Comparison of ENCODE assay signal across 8 cellular contexts in the genomic region with DNA sequence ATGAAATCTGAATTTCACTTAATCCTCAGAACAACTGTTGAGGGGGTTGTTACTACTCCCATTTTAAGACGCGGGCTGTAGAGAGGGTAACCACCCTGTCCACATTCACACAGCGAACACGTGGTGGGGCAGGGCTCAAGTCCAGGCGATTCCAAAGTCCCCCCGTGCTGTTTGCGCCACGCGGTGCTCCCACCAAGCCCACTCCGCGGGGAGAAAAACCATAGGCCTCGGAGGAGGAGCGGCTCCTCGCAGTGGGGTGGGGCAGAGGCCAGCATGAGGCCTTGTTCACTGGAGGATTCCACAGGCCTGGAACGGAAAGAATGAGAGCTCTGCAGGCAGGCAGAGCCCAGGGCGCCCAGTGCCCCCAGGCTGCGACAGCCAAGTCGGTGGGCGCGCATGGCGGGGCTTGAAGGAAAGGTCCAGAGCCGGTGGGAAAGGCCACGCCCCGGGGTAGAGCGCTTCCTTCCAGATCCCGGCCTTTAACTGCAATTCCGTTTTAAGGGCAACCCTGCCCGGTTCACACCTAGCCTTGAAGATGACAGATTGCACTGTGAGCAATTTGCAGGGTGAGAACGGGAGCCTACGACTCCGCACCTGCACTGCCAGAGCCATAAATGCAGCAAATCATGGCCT.
DNase-seq lines count a peak whose midpoint lies in the region; ATAC-seq, FAIRE-seq and TF ChIP-seq lines count a peak whose summit lies in the region.

No MANE protein-coding gene starts in this region.

- H3K9me3 ChIP-seq in A549 = no peaks in the 10 kb centered on the region
- no peaks in the 10 kb centered on the region for H3K9me3 ChIP-seq in HUES64 (ENCODE audit: insufficient read depth, low read depth, low read length)
- H3K9me3 ChIP-seq in RWPE2 (ENCODE audit: severe bottlenecking) = no peaks in the 10 kb centered on the region
- no peaks in the 10 kb centered on the region for H3K9me3 ChIP-seq in left ventricle myocardium inferior (replicated peaks)

- TF ChIP-seq CTCF in A549 (IDR thresholded peaks at IDR 0.05) (no peak), RWPE2 (IDR thresholded peaks at IDR 0.05; ENCODE audit: poor library complexity, severe bottlenecking) (no peak), left ventricle myocardium inferior (IDR thresholded peaks at IDR 0.05; ENCODE audit: borderline replicate concordance) (no peak)

- peaks cover 48% of the 10 kb centered on the region for H3K4me1 ChIP-seq in A549
- peaks cover 42% of the 10 kb centered on the region for H3K4me1 ChIP-seq in HUES64 (ENCODE audit: insufficient read depth, low read length)
- peaks cover 41% of the 10 kb centered on the region for H3K4me1 ChIP-seq in RWPE2 (ENCODE audit: insufficient read depth, poor library complexity, severe bottlenecking)
- H3K4me1 ChIP-seq in left ventricle myocardium inferior = peaks cover 73% of the 10 kb centered on the region

- H3K27ac ChIP-seq in A549 (peak overlapping the region; percentile 89 to 98), HUES64 (ENCODE audit: low read depth, low read length) (peak overlapping the region; percentile 94), RWPE2 (ENCODE audit: poor library complexity, severe bottlenecking) (peak overlapping the region; percentile 94), left ventricle myocardium inferior (replicated peaks) (peak overlapping the region; percentile 91)

- H3K4me2 ChIP-seq in A549 = peak overlapping the region; percentile 82

- ATAC-seq in A549 (peak; percentile 55 to 63), RWPE2 (ENCODE audit: low read depth) (0 out of 3 replicates have a peak, but pooled peaks have one; percentile 15), sciatic nerve (peak; percentile 4)
- peak; percentile 30 to 50 for ATAC-seq in activated naive CD4-positive, alpha-beta T cell treated with anti-CD3 and anti-CD28 coated beads, Interleukin-2, amount 50 U/mL, for 72 hours

- CTCF ChIA-PET in A549 (lab: Yijun Ruan, JAX) = interaction anchor here (0.6 to 1.2 kb wide), 3 partner anchors 57 to 967 kb away, joined by 3 to 4 read pairs (median 3); no protein-coding TSS in a partner anchor

- TF ChIP-seq RAD21 in A549 (conservative IDR thresholded peaks at IDR 0.05 in 1 of 2, IDR thresholded peaks at IDR 0.05 in 1 of 2) = no peak

- H3K9me3 Mint-ChIP-seq in activated naive CD4-positive, alpha-beta T cell treated with anti-CD3 and anti-CD28 coated beads, Interleukin-2, amount 50 U/mL, for 72 hours = peaks cover 0 to 7% of the 10 kb centered on the region in 2 donors

- peak overlapping the region; percentile 84 for H3K9ac ChIP-seq in HUES64 (ENCODE audit: low read depth, low read length)

- H3K27ac Mint-ChIP-seq in activated naive CD4-positive, alpha-beta T cell treated with anti-CD3 and anti-CD28 coated beads, Interleukin-2, amount 50 U/mL, for 72 hours = peak overlapping the region; percentile 95

- WGBS in A549 (ENCODE audit: missing lambda C conversion rate) = 13% methylated on average over 8 of the region's 31 CpGs
- 3% methylated on average over 31 of the region's 31 CpGs for WGBS in HUES64

- DNase-seq in A549 (ENCODE audit: low read depth in 1 of 2, low spot score in 1 of 2) (peak; percentile 29 to 78), RWPE2 (ENCODE audit: low spot score) (no peak), left ventricle myocardium inferior (peak; percentile 33), sciatic nerve (ENCODE audit: low spot score) (peak; percentile 67), SKM-1 (lab: John Stamatoyannopoulos, UW; ENCODE audit: unreplicated experiment) (no peak)
- peak in 1 of 2 donors; percentile 65 for DNase-seq in activated naive CD4-positive, alpha-beta T cell treated with anti-CD3 and anti-CD28 coated beads, Interleukin-2, amount 50 U/mL, for 72 hours (ENCODE audit: low spot score in 2 of 2)

- H3K4me3 ChIP-seq in A549 = peak overlapping the region; percentile 39; the same call in 2 of the 3 replicates
- H3K4me3 ChIP-seq in HUES64 (ENCODE audit: low read length) = peak overlapping the region; percentile 48
- no peak overlapping the region for H3K4me3 ChIP-seq in RWPE2 (ENCODE audit: severe bottlenecking)
- peak overlapping the region; percentile 62 for H3K4me3 ChIP-seq in left ventricle myocardium inferior

- H3K36me3 ChIP-seq in HUES64 (ENCODE audit: insufficient read depth, low read length) = no peaks in the 10 kb centered on the region
- H3K36me3 ChIP-seq in RWPE2 (ENCODE audit: low read depth) = no peaks in the 10 kb centered on the region
- H3K36me3 ChIP-seq in left ventricle myocardium inferior = no peaks in the 10 kb centered on the region

- FAIRE-seq in A549 (lab: Jason Lieb, UNC) = no peak

- intact Hi-C loops in left ventricle myocardium inferior (cut with micrococcal nuclease) = loop anchor here (2.0 kb wide), 1 partner anchor 160 kb away; no protein-coding TSS in a partner anchor
- intact Hi-C loops in sciatic nerve (cut with DNase I) = loop anchor here (1.0 kb wide), 1 partner anchor 162 kb away; a partner anchor contains a TSS

- POLR2A ChIA-PET in A549 (lab: Yijun Ruan, JAX) = interaction anchor here (0.6 to 1.3 kb wide), 6 partner anchors 73 to 191 kb away, joined by 3 to 31 read pairs (median 6); a partner anchor contains a TSS

- TF ChIP-seq EP300 in A549 (IDR thresholded peaks at IDR 0.05) = no peak

- H3K27me3 ChIP-seq in HUES64 (ENCODE audit: insufficient read depth, low read length) = no peaks in the 10 kb centered on the region
- H3K27me3 ChIP-seq in RWPE2 (ENCODE audit: insufficient read depth, poor library complexity, severe bottlenecking) = no peaks in the 10 kb centered on the region
- no peaks in the 10 kb centered on the region for H3K27me3 ChIP-seq in left ventricle myocardium inferior (ENCODE audit: low read depth)

- TF ChIP-seq POLR2A in A549 (IDR thresholded peaks at IDR 0.05; ENCODE audit: low read length) = no peak; the same call in 1 of the 2 replicates
- peak; percentile 4 for TF ChIP-seq POLR2A in GM19099 (IDR thresholded peaks at IDR 0.05; ENCODE audit: extremely low read depth, insufficient read length, low read depth)

- H3K36me3 Mint-ChIP-seq in activated naive CD4-positive, alpha-beta T cell treated with anti-CD3 and anti-CD28 coated beads, Interleukin-2, amount 50 U/mL, for 72 hours = peaks cover 0 to 10% of the 10 kb centered on the region in 2 donors

TF ChIP-seq in A549, 52 proteins besides CTCF, POLR2A, EP300 and RAD21 (continues in another document):
- TF ChIP-seq ZC3H11A (IDR thresholded peaks at IDR 0.05) = no peak
- TF ChIP-seq TFCP2L1 (CRISPR knock-in tag; IDR thresholded peaks at IDR 0.05) = peak; percentile 12; the same call in 1 of the 2 replicates
- TF ChIP-seq HDAC2 (IDR thresholded peaks at IDR 0.05) = no peak
- TF ChIP-seq JUNB (IDR thresholded peaks at IDR 0.05) = no peak
- TF ChIP-seq, protein P1, sequence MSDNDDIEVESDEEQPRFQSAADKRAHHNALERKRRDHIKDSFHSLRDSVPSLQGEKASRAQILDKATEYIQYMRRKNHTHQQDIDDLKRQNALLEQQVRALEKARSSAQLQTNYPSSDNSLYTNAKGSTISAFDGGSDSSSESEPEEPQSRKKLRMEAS (IDR thresholded peaks at IDR 0.05) = peak; percentile 71; the same call in 1 of the 2 replicates
- no peak for TF ChIP-seq SMC3 (IDR thresholded peaks at IDR 0.05)
- no peak for TF ChIP-seq RARB (CRISPR knock-in tag; IDR thresholded peaks at IDR 0.05)
- TF ChIP-seq, protein P2, sequence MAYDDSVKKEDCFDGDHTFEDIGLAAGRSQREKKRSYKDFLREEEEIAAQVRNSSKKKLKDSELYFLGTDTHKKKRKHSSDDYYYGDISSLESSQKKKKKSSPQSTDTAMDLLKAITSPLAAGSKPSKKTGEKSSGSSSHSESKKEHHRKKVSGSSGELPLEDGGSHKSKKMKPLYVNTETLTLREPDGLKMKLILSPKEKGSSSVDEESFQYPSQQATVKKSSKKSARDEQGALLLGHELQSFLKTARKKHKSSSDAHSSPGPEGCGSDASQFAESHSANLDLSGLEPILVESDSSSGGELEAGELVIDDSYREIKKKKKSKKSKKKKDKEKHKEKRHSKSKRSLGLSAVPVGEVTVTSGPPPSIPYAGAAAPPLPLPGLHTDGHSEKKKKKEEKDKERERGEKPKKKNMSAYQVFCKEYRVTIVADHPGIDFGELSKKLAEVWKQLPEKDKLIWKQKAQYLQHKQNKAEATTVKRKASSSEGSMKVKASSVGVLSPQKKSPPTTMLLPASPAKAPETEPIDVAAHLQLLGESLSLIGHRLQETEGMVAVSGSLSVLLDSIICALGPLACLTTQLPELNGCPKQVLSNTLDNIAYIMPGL (CRISPR knock-in tag; IDR thresholded peaks at IDR 0.05; ENCODE audit: borderline replicate concordance) = no peak
- TF ChIP-seq NFE2L2 (conservative IDR thresholded peaks at IDR 0.05; ENCODE audit: low read length) = no peak
- TF ChIP-seq, protein P3, sequence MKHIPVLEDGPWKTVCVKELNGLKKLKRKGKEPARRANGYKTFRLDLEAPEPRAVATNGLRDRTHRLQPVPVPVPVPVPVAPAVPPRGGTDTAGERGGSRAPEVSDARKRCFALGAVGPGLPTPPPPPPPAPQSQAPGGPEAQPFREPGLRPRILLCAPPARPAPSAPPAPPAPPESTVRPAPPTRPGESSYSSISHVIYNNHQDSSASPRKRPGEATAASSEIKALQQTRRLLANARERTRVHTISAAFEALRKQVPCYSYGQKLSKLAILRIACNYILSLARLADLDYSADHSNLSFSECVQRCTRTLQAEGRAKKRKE (CRISPR knock-in tag; IDR thresholded peaks at IDR 0.05; ENCODE audit: low read depth) = peak; percentile 66; the same call in 1 of the 2 replicates
- TF ChIP-seq PHF8 (IDR thresholded peaks at IDR 0.05; ENCODE audit: borderline replicate concordance, low read depth) = no peak
- no peak for TF ChIP-seq NPAS2 (CRISPR knock-in tag; IDR thresholded peaks at IDR 0.05; ENCODE audit: borderline replicate concordance)
- no peak for TF ChIP-seq ZFP36 (IDR thresholded peaks at IDR 0.05; ENCODE audit: borderline replicate concordance, partially characterized antibody)
- TF ChIP-seq FOSB (CRISPR knock-in tag; IDR thresholded peaks at IDR 0.05) = peak; percentile 25; the same call in 1 of the 2 replicates
- TF ChIP-seq, protein P4, sequence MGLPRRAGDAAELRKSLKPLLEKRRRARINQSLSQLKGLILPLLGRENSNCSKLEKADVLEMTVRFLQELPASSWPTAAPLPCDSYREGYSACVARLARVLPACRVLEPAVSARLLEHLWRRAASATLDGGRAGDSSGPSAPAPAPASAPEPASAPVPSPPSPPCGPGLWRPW (IDR thresholded peaks at IDR 0.05) = no peak
- peak; percentile 94 for TF ChIP-seq HOXB13 (CRISPR knock-in tag; IDR thresholded peaks at IDR 0.05; ENCODE audit: low read depth)
- TF ChIP-seq HOXB5 (CRISPR knock-in tag; IDR thresholded peaks at IDR 0.05) = 0 out of 2 replicates have a peak, but pooled peaks have one; percentile 17
- TF ChIP-seq CHD4 (IDR thresholded peaks at IDR 0.05; ENCODE audit: borderline replicate concordance) = no peak
- TF ChIP-seq HEYL (CRISPR knock-in tag; IDR thresholded peaks at IDR 0.05) = no peak
- no peak for TF ChIP-seq BHLHE40 (IDR thresholded peaks at IDR 0.05; ENCODE audit: low read depth, low read length)
- TF ChIP-seq MAZ (IDR thresholded peaks at IDR 0.05; ENCODE audit: borderline replicate concordance, low read depth, low read length) = no peak
- peak; percentile 10; the same call in 1 of the 2 replicates for TF ChIP-seq ZNF302 (CRISPR knock-in tag; IDR thresholded peaks at IDR 0.05)

Comparison
In these comparisons a context has a peak if more than half of its experiments do, and no peak if none do; other contexts are left out.
1. ATAC-seq: peak in every context shown above with its lines; median percentile 59 in A549; 40 in activated naive CD4-positive, alpha-beta T cell treated with anti-CD3 and anti-CD28 coated beads, Interleukin-2, amount 50 U/mL, for 72 hours; 15 in RWPE2; 4 in sciatic nerve.
2. DNase-seq: peak in A549 (2 of 2), left ventricle myocardium inferior (single experiment) and sciatic nerve (single experiment); none in RWPE2 (single experiment) and SKM-1 (single experiment).
3. Peak in every context shown above with its lines, with median percentiles within 50 percentile points of each other: H3K27ac ChIP-seq.